7 cellular contexts compared by ENCODE assay signal in genomic region chr7:134943785-134944400, GRCh38. TPM values are rescaled to one million over a fixed set of nuclear protein-coding genes. Genes with fewer than 3 reads are reported as not detected.
DNase-seq lines count a peak whose midpoint lies in the region; ATAC-seq and TF ChIP-seq lines count a peak whose summit lies in the region.

No MANE protein-coding gene starts in this region.

- RAD21 ChIA-PET in HCT116 (lab: Charles Lee; ENCODE audit: low non-redundant PET in 1 of 2, low total read pairs in 2 of 2, uncharacterized antibody in 2 of 2, unreplicated experiment in 2 of 2), result interaction anchor here in 1 of 2 experiments (0.9 kb wide), 1 partner anchor 311 kb away, joined by 3 read pairs; no protein-coding TSS in a partner anchor

- no peak overlapping the region for H3K27ac Mint-ChIP-seq in activated CD8-positive, alpha-beta T cell treated with anti-CD3 and anti-CD28 coated beads, Interleukin-2, amount 10 ng/mL, durations not matched to agents 7 days and 5 days

- H3K9me3 ChIP-seq in HCT116 (ENCODE audit: control insufficient read depth in 1 of 2, insufficient read depth in 1 of 2, low read depth in 1 of 2, low read length in 2 of 2), result no peaks in the 10 kb centered on the region
- no peaks in the 10 kb centered on the region for H3K9me3 ChIP-seq in fibroblast of lung (ENCODE audit: control insufficient read depth, insufficient read depth, low read depth, low read length)

- no peak overlapping the region for H3K4me2 ChIP-seq in HCT116 (ENCODE audit: low read length)
- H3K4me2 ChIP-seq in fibroblast of lung (ENCODE audit: extremely low read depth, insufficient read depth, low read length), result no peak overlapping the region

- no peaks in the 10 kb centered on the region; a peak in 1 of 4 replicates for H3K36me3 ChIP-seq in HCT116 (ENCODE audit: control insufficient read depth in 1 of 2, insufficient read depth in 2 of 2, low read length in 2 of 2)
- H3K36me3 ChIP-seq in fibroblast of lung (ENCODE audit: control insufficient read depth, insufficient read depth, low read length), result no peaks in the 10 kb centered on the region

- H2AFZ ChIP-seq in HCT116 (ENCODE audit: low read depth, low read length, poor library complexity, severe bottlenecking) (no peak overlapping the region), fibroblast of lung (ENCODE audit: low read length) (no peak overlapping the region)

- H3K9ac ChIP-seq in HCT116 (ENCODE audit: low read length) (no peak overlapping the region), fibroblast of lung (ENCODE audit: insufficient read depth, low read length) (no peak overlapping the region)

- no TSS peak for BruUV-seq in HCT116 (replicated peaks; lab: Mats Ljungman, UMichigan)

- H3K4me3 ChIP-seq in GM12875 (ENCODE audit: low read depth, low read length) (no peak overlapping the region), HCT116 (replicated peaks in 1 of 2; ENCODE audit: low read depth in 1 of 2, low read length in 2 of 2) (no peak overlapping the region), fibroblast of lung (replicated peaks in 1 of 4; ENCODE audit: control extremely low read depth in 1 of 4, insufficient read depth in 1 of 4, low read depth in 3 of 4, low read length in 4 of 4) (no peak overlapping the region)

- peaks cover 3% of the 10 kb centered on the region for H3K4me1 Mint-ChIP-seq in activated CD8-positive, alpha-beta T cell treated with anti-CD3 and anti-CD28 coated beads, Interleukin-2, amount 10 ng/mL, durations not matched to agents 7 days and 5 days (ENCODE audit: low read depth)

- H3K4me1 ChIP-seq in HCT116 (ENCODE audit: control insufficient read depth in 1 of 2, insufficient read depth in 2 of 2, low read length in 2 of 2), result no peaks in the 10 kb centered on the region
- peaks cover 4% of the 10 kb centered on the region for H3K4me1 ChIP-seq in fibroblast of lung (ENCODE audit: control insufficient read depth, extremely low read depth, insufficient read depth, low read length)

- DNase-seq in HCT116 (ENCODE audit: low read depth, low spot score) (peak; percentile 19), NCI-H526 (lab: John Stamatoyannopoulos, UW) (peak; percentile 21 to 76), fibroblast of lung (ENCODE audit: low read depth in 2 of 2) (peak in 1 of 2 donors; percentile 71), activated gamma-delta T cell treated with Interleukin-2 at 50 U/mL for 16 hours (no peak)
- no peak for DNase-seq in activated CD8-positive, alpha-beta T cell treated with anti-CD3 and anti-CD28 coated beads, Interleukin-2, amount 10 ng/mL, durations not matched to agents 7 days and 5 days

- H3K27me3 ChIP-seq in HCT116 (ENCODE audit: insufficient read depth, low read length) (no peaks in the 10 kb centered on the region), fibroblast of lung (ENCODE audit: control insufficient read depth, insufficient read depth, low read length) (no peaks in the 10 kb centered on the region)

- intact Hi-C loops in HCT116 (cut with micrococcal nuclease), result loop anchor here (1.0 to 10.0 kb wide), 3 partner anchors 67 to 509 kb away; no protein-coding TSS in a partner anchor

- TF ChIP-seq POLR2A in HCT116 (IDR thresholded peaks at IDR 0.05; ENCODE audit: borderline replicate concordance, extremely low read depth, insufficient read depth, insufficient read length), result no peak

- CTCF ChIA-PET in HCT116 (lab: Charles Lee), result interaction anchor here (1.2 to 2.4 kb wide), 5 partner anchors 17 to 311 kb away, joined by 3 to 11 read pairs (median 4); no protein-coding TSS in a partner anchor
- CTCF ChIA-PET in activated CD8-positive, alpha-beta T cell treated with anti-CD3 and anti-CD28 coated beads, Interleukin-2, amount 10 ng/mL, durations not matched to agents 7 days and 5 days (lab: Charles Lee), result interaction anchor here (1.2 kb wide), 1 partner anchor 298 kb away, joined by 4 read pairs; the partner anchor contains the start of gene BPGM

- ATAC-seq in HCT116, result peak; percentile 93
- no peak for ATAC-seq in activated CD8-positive, alpha-beta T cell treated with anti-CD3 and anti-CD28 coated beads, Interleukin-2, amount 10 ng/mL, durations not matched to agents 7 days and 5 days
- ATAC-seq in HG03135 (IDR thresholded peaks at IDR 0.05; ENCODE audit: unreplicated experiment), result no peak

- no peaks in the 10 kb centered on the region for H3K9me2 ChIP-seq in HCT116 (ENCODE audit: insufficient read depth)

- POLR2A ChIA-PET in HCT116 (lab: Charles Lee), result no interaction called here
- POLR2A ChIA-PET in activated CD8-positive, alpha-beta T cell treated with anti-CD3 and anti-CD28 coated beads, Interleukin-2, amount 10 ng/mL, durations not matched to agents 7 days and 5 days (lab: Charles Lee), result no interaction called here

- H3K9me3 Mint-ChIP-seq in activated CD8-positive, alpha-beta T cell treated with anti-CD3 and anti-CD28 coated beads, Interleukin-2, amount 10 ng/mL, durations not matched to agents 7 days and 5 days (ENCODE audit: insufficient read depth), result no peaks in the 10 kb centered on the region

- TF ChIP-seq CTCF in GM12875 (IDR thresholded peaks at IDR 0.05; ENCODE audit: borderline replicate concordance, insufficient read depth, low read depth, low read length) (peak; percentile 41; the same call in 1 of the 2 replicates), HCT116 (IDR thresholded peaks at IDR 0.05 in 2 of 3, conservative IDR thresholded peaks at IDR 0.05 in 1 of 3; ENCODE audit: borderline replicate concordance in 1 of 3, insufficient read depth in 1 of 3, low read depth in 2 of 3, low read length in 2 of 3) (peak; percentile 40 to 78 (median 62); a peak in 5 of 6 replicates), fibroblast of lung (conservative IDR thresholded peaks at IDR 0.05 in 1 of 2, IDR thresholded peaks at IDR 0.05 in 1 of 2; ENCODE audit: low read depth in 1 of 2, low read length in 2 of 2) (peak; percentile 22 to 42)

- no peaks in the 10 kb centered on the region for H3K27me3 Mint-ChIP-seq in activated CD8-positive, alpha-beta T cell treated with anti-CD3 and anti-CD28 coated beads, Interleukin-2, amount 10 ng/mL, durations not matched to agents 7 days and 5 days (ENCODE audit: low read depth)

- no peak overlapping the region for H3K4me3 Mint-ChIP-seq in activated CD8-positive, alpha-beta T cell treated with anti-CD3 and anti-CD28 coated beads, Interleukin-2, amount 10 ng/mL, durations not matched to agents 7 days and 5 days

- peak; percentile 83 for TF ChIP-seq RAD21 in HCT116 (IDR thresholded peaks at IDR 0.05; ENCODE audit: low read depth)

- H4K20me1 ChIP-seq in HCT116 (ENCODE audit: insufficient read depth), result no peaks in the 10 kb centered on the region
- no peaks in the 10 kb centered on the region for H4K20me1 ChIP-seq in fibroblast of lung (ENCODE audit: control insufficient read depth, extremely low read depth, insufficient read depth, low read length)

- H3K27ac ChIP-seq in HCT116 (ENCODE audit: low read depth, low read length) (no peak overlapping the region), fibroblast of lung (ENCODE audit: insufficient read depth, low read length) (no peak overlapping the region)

- H3K79me2 ChIP-seq in HCT116 (ENCODE audit: insufficient read depth, low read length), result no peaks in the 10 kb centered on the region
- H3K79me2 ChIP-seq in fibroblast of lung (ENCODE audit: control insufficient read depth, insufficient read depth, low read length), result no peaks in the 10 kb centered on the region

- H3K36me3 Mint-ChIP-seq in activated CD8-positive, alpha-beta T cell treated with anti-CD3 and anti-CD28 coated beads, Interleukin-2, amount 10 ng/mL, durations not matched to agents 7 days and 5 days (ENCODE audit: low read depth), result no peaks in the 10 kb centered on the region

TF ChIP-seq in HCT116, 20 proteins besides CTCF, POLR2A, EP300 and RAD21:
- no peak for TF ChIP-seq SRF (IDR thresholded peaks at IDR 0.05; ENCODE audit: low read depth)
- TF ChIP-seq YY1 (IDR thresholded peaks at IDR 0.05; ENCODE audit: extremely low read depth, insufficient replicate concordance, low read depth, low read length), result peak; percentile 36
- TF ChIP-seq, protein P1, sequence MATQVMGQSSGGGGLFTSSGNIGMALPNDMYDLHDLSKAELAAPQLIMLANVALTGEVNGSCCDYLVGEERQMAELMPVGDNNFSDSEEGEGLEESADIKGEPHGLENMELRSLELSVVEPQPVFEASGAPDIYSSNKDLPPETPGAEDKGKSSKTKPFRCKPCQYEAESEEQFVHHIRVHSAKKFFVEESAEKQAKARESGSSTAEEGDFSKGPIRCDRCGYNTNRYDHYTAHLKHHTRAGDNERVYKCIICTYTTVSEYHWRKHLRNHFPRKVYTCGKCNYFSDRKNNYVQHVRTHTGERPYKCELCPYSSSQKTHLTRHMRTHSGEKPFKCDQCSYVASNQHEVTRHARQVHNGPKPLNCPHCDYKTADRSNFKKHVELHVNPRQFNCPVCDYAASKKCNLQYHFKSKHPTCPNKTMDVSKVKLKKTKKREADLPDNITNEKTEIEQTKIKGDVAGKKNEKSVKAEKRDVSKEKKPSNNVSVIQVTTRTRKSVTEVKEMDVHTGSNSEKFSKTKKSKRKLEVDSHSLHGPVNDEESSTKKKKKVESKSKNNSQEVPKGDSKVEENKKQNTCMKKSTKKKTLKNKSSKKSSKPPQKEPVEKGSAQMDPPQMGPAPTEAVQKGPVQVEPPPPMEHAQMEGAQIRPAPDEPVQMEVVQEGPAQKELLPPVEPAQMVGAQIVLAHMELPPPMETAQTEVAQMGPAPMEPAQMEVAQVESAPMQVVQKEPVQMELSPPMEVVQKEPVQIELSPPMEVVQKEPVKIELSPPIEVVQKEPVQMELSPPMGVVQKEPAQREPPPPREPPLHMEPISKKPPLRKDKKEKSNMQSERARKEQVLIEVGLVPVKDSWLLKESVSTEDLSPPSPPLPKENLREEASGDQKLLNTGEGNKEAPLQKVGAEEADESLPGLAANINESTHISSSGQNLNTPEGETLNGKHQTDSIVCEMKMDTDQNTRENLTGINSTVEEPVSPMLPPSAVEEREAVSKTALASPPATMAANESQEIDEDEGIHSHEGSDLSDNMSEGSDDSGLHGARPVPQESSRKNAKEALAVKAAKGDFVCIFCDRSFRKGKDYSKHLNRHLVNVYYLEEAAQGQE (IDR thresholded peaks at IDR 0.05; ENCODE audit: low read depth), result no peak
- TF ChIP-seq POLR2AphosphoS5 (IDR thresholded peaks at IDR 0.05; ENCODE audit: low read depth, low read length), result no peak
- no peak for TF ChIP-seq SIN3A (IDR thresholded peaks at IDR 0.05; ENCODE audit: low read depth)

RNA-seq across cellular contexts. Expression of gene AGBL3, which starts 42.4 kb away (rescaled TPM):
- total RNA-seq in HCT116 (2021; ENCODE audit: unreplicated experiment) (1.9 TPM), fibroblast of lung (1.3 TPM in 2 replicates)
- 0.10 and 0.19 TPM in 2 replicates for polyA plus RNA-seq in HCT116 (2012)
- polyA plus RNA-seq in fibroblast of lung, result 0.56 and 0.78 TPM in 2 replicates
- 0.39 and 0.55 TPM in 2 replicates for polyA plus RNA-seq in fibroblast of lung (2012)
- not detected in 2 replicates for polyA minus RNA-seq in fibroblast of lung (ENCODE audit: low replicate concordance)
- 1 to 10 TPM; 2.2 to 3.6 TPM for total RNA-seq in activated CD8-positive, alpha-beta T cell treated with anti-CD3 and anti-CD28 coated beads, Interleukin-2, amount 10 ng/mL, durations not matched to agents 7 days and 5 days

Comparison
In these comparisons a context has a peak if more than half of its experiments do, and no peak if none do; other contexts are left out.
1. DNase-seq: peak in HCT116 (single experiment) and NCI-H526 (2 of 2); none in activated CD8-positive, alpha-beta T cell treated with anti-CD3 and anti-CD28 coated beads, Interleukin-2, amount 10 ng/mL, durations not matched to agents 7 days and 5 days (single experiment) and activated gamma-delta T cell treated with Interleukin-2 at 50 U/mL for 16 hours (single experiment).
2. Peak in every context shown above with its lines, with median percentiles within 50 percentile points of each other: CTCF ChIP-seq.